Comparison of ENCODE assay signal across 8 cellular contexts in the genomic region with DNA sequence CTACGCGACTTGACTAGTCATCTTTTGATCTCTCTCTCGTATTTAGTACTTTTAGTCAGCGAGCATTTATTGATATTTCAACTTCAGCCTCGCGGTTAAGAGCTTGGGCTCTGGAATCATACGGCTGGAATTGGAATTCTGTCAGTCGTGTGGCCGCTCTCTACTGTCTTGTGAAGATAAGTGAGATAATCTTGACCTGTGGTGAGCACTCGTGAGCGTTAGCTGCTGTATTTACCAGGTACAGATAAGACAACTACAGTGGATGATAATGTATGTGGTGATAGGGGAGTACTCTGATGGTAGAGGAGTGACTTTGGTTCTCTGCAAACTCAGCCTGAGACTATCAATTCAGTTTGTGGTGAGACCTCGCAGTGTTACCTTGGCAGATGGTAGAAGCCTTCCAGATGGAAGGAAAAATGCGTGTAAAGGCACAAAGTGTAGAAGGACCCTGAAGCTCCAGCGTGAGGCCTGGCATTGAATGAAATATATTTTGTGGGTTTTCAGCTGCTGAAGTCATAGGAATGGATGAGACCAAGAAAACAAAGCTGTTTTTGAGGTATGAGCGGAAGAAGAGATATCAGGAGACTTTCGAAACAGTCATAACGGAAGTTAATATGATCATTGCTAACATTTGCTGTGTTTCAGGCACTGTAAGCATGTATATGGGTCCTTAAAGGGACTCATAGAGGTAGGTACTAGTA.
A peak's percentile ranks its signal among the peaks of the same experiment; 100 is the strongest.
DNase-seq lines count a peak whose midpoint lies in the region; ATAC-seq and TF ChIP-seq lines count a peak whose summit lies in the region.

No MANE protein-coding gene starts in this region.

- H3K4me3 ChIP-seq in DOHH2 (ENCODE audit: low read length) (peak overlapping the region; percentile 87), HL-60 (replicated peaks; ENCODE audit: insufficient read depth, low read length) (peak overlapping the region; percentile 82), fibroblast of mammary gland (ENCODE audit: control insufficient read depth, low read depth, low read length) (peak overlapping the region; percentile 93)

- H3K9me2 ChIP-seq in DOHH2 (replicated peaks; ENCODE audit: control insufficient read depth, low read length), result no peaks in the 10 kb centered on the region

- H3K27me3 ChIP-seq in DOHH2 (ENCODE audit: control insufficient read depth, low read length), result no peaks in the 10 kb centered on the region
- H3K27me3 ChIP-seq in HL-60 (ENCODE audit: insufficient read depth, poor library complexity, severe bottlenecking), result no peaks in the 10 kb centered on the region

- peak in 1 of 2 experiments; percentile 17 for DNase-seq in HL-60 (ENCODE audit: low read depth in 1 of 2, low spot score in 1 of 2)
- peak; percentile 42 for DNase-seq in activated CD4-positive, alpha-beta T cell treated with anti-CD3 and anti-CD28 coated beads for 48 hours
- peak; percentile 32 for DNase-seq in fibroblast of mammary gland (ENCODE audit: low read depth)
- DNase-seq in stimulated activated effector memory CD8-positive, alpha-beta T cell treated with anti-CD3 and anti-CD28 coated beads, Interleukin-12 subunit alpha, Interleukin-12 subunit beta, amount 100 ng/mL, for 72 hours (ENCODE audit: low spot score in 2 of 2), result peak in 1 of 2 donors; percentile 76
- no peak for DNase-seq in NCI-H2171 (lab: John Stamatoyannopoulos, UW)
- DNase-seq in cerebellar nuclear complex (lab: John Stamatoyannopoulos, UW), result no peak

- H3K4me1 Mint-ChIP-seq in stimulated activated effector memory CD8-positive, alpha-beta T cell treated with anti-CD3 and anti-CD28 coated beads, Interleukin-12 subunit alpha, Interleukin-12 subunit beta, amount 100 ng/mL, for 72 hours, result peaks cover 52% of the 10 kb centered on the region

- no peaks in the 10 kb centered on the region for H3K9me3 Mint-ChIP-seq in stimulated activated effector memory CD8-positive, alpha-beta T cell treated with anti-CD3 and anti-CD28 coated beads, Interleukin-12 subunit alpha, Interleukin-12 subunit beta, amount 100 ng/mL, for 72 hours

- H3K27ac Mint-ChIP-seq in stimulated activated effector memory CD8-positive, alpha-beta T cell treated with anti-CD3 and anti-CD28 coated beads, Interleukin-12 subunit alpha, Interleukin-12 subunit beta, amount 100 ng/mL, for 72 hours, result no peak overlapping the region

- TF ChIP-seq CTCF in DOHH2 (IDR thresholded peaks at IDR 0.05; ENCODE audit: low read depth, low read length, poor library complexity, severe bottlenecking) (no peak), HL-60 (IDR thresholded peaks at IDR 0.05; ENCODE audit: insufficient read depth, low read length) (no peak), fibroblast of mammary gland (conservative IDR thresholded peaks at IDR 0.05; ENCODE audit: control insufficient read depth, insufficient read depth, low read depth, low read length) (no peak)

- H3K36me3 ChIP-seq in DOHH2 (ENCODE audit: control insufficient read depth, low read length), result peaks cover 86% of the 10 kb centered on the region

- peaks cover 43% of the 10 kb centered on the region for H3K36me3 Mint-ChIP-seq in stimulated activated effector memory CD8-positive, alpha-beta T cell treated with anti-CD3 and anti-CD28 coated beads, Interleukin-12 subunit alpha, Interleukin-12 subunit beta, amount 100 ng/mL, for 72 hours

- H3K79me2 ChIP-seq in DOHH2 (ENCODE audit: control insufficient read depth, low read length), result peaks cover 92% of the 10 kb centered on the region

- peaks cover 13% of the 10 kb centered on the region for H4K20me1 ChIP-seq in DOHH2 (ENCODE audit: control insufficient read depth, insufficient read depth, low read depth, low read length)

- H3K4me3 Mint-ChIP-seq in stimulated activated effector memory CD8-positive, alpha-beta T cell treated with anti-CD3 and anti-CD28 coated beads, Interleukin-12 subunit alpha, Interleukin-12 subunit beta, amount 100 ng/mL, for 72 hours, result no peak overlapping the region

- H3K4me1 ChIP-seq in DOHH2 (ENCODE audit: control insufficient read depth, low read length), result peaks cover 55% of the 10 kb centered on the region

- peak overlapping the region; percentile 97 for H3K4me2 ChIP-seq in DOHH2 (ENCODE audit: low read length)

- no peaks in the 10 kb centered on the region for H3K9me3 ChIP-seq in DOHH2 (ENCODE audit: control insufficient read depth, insufficient read depth, low read length)

- peak overlapping the region; percentile 91 for H3K27ac ChIP-seq in DOHH2 (ENCODE audit: low read depth, low read length)
- H3K27ac ChIP-seq in HL-60 (replicated peaks), result peak overlapping the region; percentile 83

- ATAC-seq in GM19468 (IDR thresholded peaks at IDR 0.05; ENCODE audit: extremely low read depth, unreplicated experiment), result peak; percentile 15
- peak; percentile 65 for ATAC-seq in stimulated activated effector memory CD8-positive, alpha-beta T cell treated with anti-CD3 and anti-CD28 coated beads, Interleukin-12 subunit alpha, Interleukin-12 subunit beta, amount 100 ng/mL, for 72 hours

- peaks cover 37% of the 10 kb centered on the region for H3F3A ChIP-seq in DOHH2 (ENCODE audit: control insufficient read depth, insufficient read depth)

Comparison
In these comparisons a context has a peak if more than half of its experiments do, and no peak if none do; other contexts are left out.
1. DNase-seq: peak in activated CD4-positive, alpha-beta T cell treated with anti-CD3 and anti-CD28 coated beads for 48 hours (single experiment) and fibroblast of mammary gland (single experiment); none in NCI-H2171 (single experiment) and cerebellar nuclear complex (0 of 2).
2. Peak in every context shown above with its lines, with median percentiles within 50 percentile points of each other: H3K4me3 ChIP-seq.